In the genomic region with DNA sequence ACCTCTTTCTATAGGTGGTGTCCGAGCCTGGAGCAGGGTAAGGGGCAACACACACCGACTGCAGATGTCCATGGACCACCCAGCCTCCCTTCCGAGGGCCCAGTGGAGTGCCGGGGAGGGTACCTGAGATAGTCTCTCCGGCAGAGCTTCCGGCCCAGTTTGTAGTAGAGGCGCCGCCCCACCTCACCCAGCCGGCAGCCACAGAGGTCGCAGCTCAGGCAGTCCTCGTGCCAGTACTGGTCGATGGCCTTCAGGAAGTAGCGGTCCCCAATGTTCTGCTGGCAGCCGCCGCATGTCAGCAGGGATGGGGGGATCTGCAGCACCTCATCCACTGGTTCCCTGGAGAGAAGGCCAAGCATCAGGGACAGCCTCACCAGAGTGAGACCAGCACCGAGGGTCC, we compare ENCODE assay signal across 21 cellular contexts. TPM values are rescaled to one million over a fixed set of nuclear protein-coding genes. Genes with fewer than 3 reads are reported as not detected.
DNase-seq lines count a peak whose midpoint lies in the region; ATAC-seq, FAIRE-seq and TF ChIP-seq lines count a peak whose summit lies in the region.
"Had no signal": no experiment of that assay in that cellular context is flagged by ENCODE, and none has a peak within 500 bp of the region (broad histone marks: within the 10 kb centered on the region; RNA-seq: fewer than 3 reads in every experiment).

No MANE protein-coding gene starts in this region.

- ATAC-seq in right cardiac atrium (peak in 1 of 2 donors; percentile 7), Right ventricle myocardium inferior (no peak), HG03159 (IDR thresholded peaks at IDR 0.05; ENCODE audit: unreplicated experiment) (no peak)
- peak; percentile 16 for ATAC-seq in stimulated activated effector memory CD8-positive, alpha-beta T cell treated with anti-CD3 and anti-CD28 coated beads, Interleukin-12 subunit alpha, Interleukin-12 subunit beta, amount 100 ng/mL, for 72 hours
- ATAC-seq: CD8-positive, alpha-beta T cell; HCT116 had no signal

- H3K9me3 ChIP-seq in right cardiac atrium (ENCODE audit: control insufficient read depth, low read length) = no peaks in the 10 kb centered on the region
- H3K9me3 ChIP-seq in kidney (ENCODE audit: control insufficient read depth in 1 of 2, low read length in 2 of 2) = no peaks in the 10 kb centered on the region

- no peak for TF ChIP-seq POLR2A in GM12891 (IDR thresholded peaks at IDR 0.05; ENCODE audit: low read depth, low read length)

- TF ChIP-seq CTCF in kidney (IDR thresholded peaks at IDR 0.05; ENCODE audit: borderline replicate concordance, extremely low read depth, insufficient read depth) = no peak

- FAIRE-seq in kidney (lab: Jason Lieb, UNC) (no peak), GM12891 (lab: Jason Lieb, UNC) (no peak)
- FAIRE-seq: D721Med, G401.6, GM12892, H54 had no signal

- 79% methylated on average over 16 of the region's 16 CpGs for WGBS in right cardiac atrium

- H3K27ac ChIP-seq in right cardiac atrium (ENCODE audit: low read length) = no peak overlapping the region
- peak overlapping the region; percentile 3 to 61 for H3K27ac ChIP-seq in kidney (ENCODE audit: low read depth in 2 of 2, low read length in 2 of 2)
- H3K27ac ChIP-seq: 22Rv1, C4-2B, HL-60 had no signal

- peak in 2 of 3 donors; percentile 49 to 52 for DNase-seq in right cardiac atrium
- no peak for DNase-seq in Right ventricle myocardium inferior (ENCODE audit: missing footprints)
- no peak for DNase-seq in kidney
- no peak for DNase-seq in stimulated activated effector memory CD8-positive, alpha-beta T cell treated with anti-CD3 and anti-CD28 coated beads, Interleukin-12 subunit alpha, Interleukin-12 subunit beta, amount 100 ng/mL, for 72 hours (ENCODE audit: low spot score in 2 of 2)
- DNase-seq in GM12891 (ENCODE audit: insufficient read length, low spot score) = no peak
- DNase-seq in AG20443 (ENCODE audit: low spot score) = no peak
- DNase-seq: CD8-positive, alpha-beta T cell; COR-L47; DMS153; DMS79 treated with DMSO at 0.1 percent for 48 hours; EL; KBM-7 had no signal

- no peak overlapping the region for H3K27ac Mint-ChIP-seq in stimulated activated effector memory CD8-positive, alpha-beta T cell treated with anti-CD3 and anti-CD28 coated beads, Interleukin-12 subunit alpha, Interleukin-12 subunit beta, amount 100 ng/mL, for 72 hours
- H3K27ac Mint-ChIP-seq: CD8-positive, alpha-beta T cell had no signal

- no peaks in the 10 kb centered on the region for H3K36me3 ChIP-seq in kidney (ENCODE audit: control insufficient read depth in 1 of 2, insufficient read depth in 2 of 2, low read length in 2 of 2)

- no peaks in the 10 kb centered on the region for H3K4me1 ChIP-seq in right cardiac atrium (ENCODE audit: control insufficient read depth, insufficient read depth, low read length)
- H3K4me1 ChIP-seq in kidney (ENCODE audit: control insufficient read depth in 1 of 2, insufficient read depth in 1 of 2, low read depth in 1 of 2, low read length in 2 of 2) = peaks cover 24 to 31% of the 10 kb centered on the region in 2 donors

- H3K4me3 Mint-ChIP-seq in stimulated activated effector memory CD8-positive, alpha-beta T cell treated with anti-CD3 and anti-CD28 coated beads, Interleukin-12 subunit alpha, Interleukin-12 subunit beta, amount 100 ng/mL, for 72 hours = no peak overlapping the region
- H3K4me3 Mint-ChIP-seq: CD8-positive, alpha-beta T cell had no signal

- H3K27me3 ChIP-seq in right cardiac atrium (ENCODE audit: control insufficient read depth, insufficient read depth) = no peaks in the 10 kb centered on the region

- H3K36me3 Mint-ChIP-seq in stimulated activated effector memory CD8-positive, alpha-beta T cell treated with anti-CD3 and anti-CD28 coated beads, Interleukin-12 subunit alpha, Interleukin-12 subunit beta, amount 100 ng/mL, for 72 hours = peaks cover 5% of the 10 kb centered on the region
- H3K36me3 Mint-ChIP-seq: CD8-positive, alpha-beta T cell had no signal

- H3K9ac ChIP-seq in kidney (ENCODE audit: low read length in 2 of 2) = no peak overlapping the region

- H3K9me3 Mint-ChIP-seq in stimulated activated effector memory CD8-positive, alpha-beta T cell treated with anti-CD3 and anti-CD28 coated beads, Interleukin-12 subunit alpha, Interleukin-12 subunit beta, amount 100 ng/mL, for 72 hours = no peaks in the 10 kb centered on the region
- H3K9me3 Mint-ChIP-seq: CD8-positive, alpha-beta T cell had no signal

- H3K4me3 ChIP-seq in right cardiac atrium (ENCODE audit: low read length) (no peak overlapping the region), kidney (ENCODE audit: low read length in 2 of 2) (peak overlapping the region in 1 of 2 donors; percentile 9)

- no peaks in the 10 kb centered on the region for H3K4me1 Mint-ChIP-seq in stimulated activated effector memory CD8-positive, alpha-beta T cell treated with anti-CD3 and anti-CD28 coated beads, Interleukin-12 subunit alpha, Interleukin-12 subunit beta, amount 100 ng/mL, for 72 hours

- intact Hi-C loops in right cardiac atrium (cut with DNase I) (no loop called here), Right ventricle myocardium inferior (cut with DNase I) (no loop called here), kidney (cut with DNase I) (no loop called here)

TF ChIP-seq in GM12891, 5 proteins besides CTCF, POLR2A, EP300 and RAD21:
- TF ChIP-seq SPI1 (IDR thresholded peaks at IDR 0.05; ENCODE audit: low read depth, low read length) (no peak), POLR2AphosphoS5 (IDR thresholded peaks at IDR 0.05; ENCODE audit: low read depth, low read length) (no peak)

RNA-seq across cellular contexts. Expression of a gene that starts 27.4 kb away (rescaled TPM):
- total RNA-seq in right cardiac atrium (10 to 100 TPM in 3 of 4 donors, 1 to 10 TPM in 1; 9.9 to 16.8 (median 10.6) TPM), Right ventricle myocardium inferior (7.2 TPM), kidney (60.6 TPM)
- polyA plus RNA-seq in right cardiac atrium (10.0 TPM), kidney (ENCODE audit: insufficient read depth, low read depth, low replicate concordance) (57.1 TPM)
- 24.5 TPM for polyA plus RNA-seq in GM12891 (2012; ENCODE audit: low read depth, missing spikeins)
- total RNA-seq: CD8-positive, alpha-beta T cell had no signal

Comparison
In these comparisons a context has a peak if more than half of its experiments do, and no peak if none do; other contexts are left out.
1. DNase-seq: peak in right cardiac atrium (2 of 3); none in Right ventricle myocardium inferior (single experiment), kidney (single experiment), stimulated activated effector memory CD8-positive, alpha-beta T cell treated with anti-CD3 and anti-CD28 coated beads, Interleukin-12 subunit alpha, Interleukin-12 subunit beta, amount 100 ng/mL, for 72 hours (0 of 2), GM12891 (single experiment) and AG20443 (single experiment).